ENCODE assay signal across 36 cellular contexts in genomic region chr2:121307048-121307447, GRCh38. TPM values are rescaled to one million over a fixed set of nuclear protein-coding genes. Genes with fewer than 3 reads are reported as not detected.
"Had no signal": no experiment of that assay in that cellular context is flagged by ENCODE, and none has a peak within 500 bp of the region (broad histone marks: within the 10 kb centered on the region; RNA-seq: fewer than 3 reads in every experiment).

No MANE protein-coding gene starts in this region.

- H3K27me3 ChIP-seq: body of pancreas, breast epithelium had no signal

- H3K27ac Mint-ChIP-seq: activated B cell treated with CpG ODN at 0.5 μM for 24 hours; activated CD4-positive, alpha-beta memory T cell treated with anti-CD3 and anti-CD28 coated beads for 36 hours; activated CD4-positive, alpha-beta T cell treated with anti-CD3 and anti-CD28 coated beads, Interleukin-2, amount 10 ng/mL, durations not matched to agents 24 days and 14 days; activated CD8-positive, alpha-beta T cell treated with anti-CD3 and anti-CD28 coated beads for 36 hours; activated naive CD4-positive, alpha-beta T cell treated with anti-CD3 and anti-CD28 coated beads for 36 hours; activated naive CD4-positive, alpha-beta T cell treated with anti-CD3 and anti-CD28 coated beads, Interleukin-2, amount 50 U/mL, for 72 hours; activated naive CD8-positive, alpha-beta T cell treated with anti-CD3 and anti-CD28 coated beads for 36 hours; activated T-cell treated with anti-CD3 and anti-CD28 coated beads, Interleukin-2, amount 50 U/mL, for 72 hours; activated T-helper 1 cell treated with anti-CD3 and anti-CD28 coated beads, Interleukin-12 subunit alpha, Interleukin-12 subunit beta, Interleukin-2, Interleukin-4 antibody, amounts not matched to agents 30 ng/mL and 10 ng/mL and 1 ng/mL, durations not matched to agents 14 hours and 24 hours and 36 hours; activated T-helper 17 cell treated with anti-CD3 and anti-CD28 coated beads, Interleukin-2, amount 50 U/mL, for 72 hours; T-helper 1 cell treated with Interleukin-12 subunit alpha and Interleukin-12 subunit beta and Interleukin-4 antibody, amounts not matched to agents 30 μg/mL and 1 μg/mL, for 36 hours; T-helper 2 cell treated with Interferon-gamma antibody and Interleukin-4, amounts not matched to agents 5 μg/mL and 100 μg/mL, for 36 hours had no signal

- H3K4me1 Mint-ChIP-seq: activated B cell treated with CpG ODN at 0.5 μM for 24 hours; activated naive CD8-positive, alpha-beta T cell treated with anti-CD3 and anti-CD28 coated beads for 36 hours; activated T-helper 17 cell treated with anti-CD3 and anti-CD28 coated beads, Interleukin-2, amount 50 U/mL, for 72 hours had no signal

- H3K4me3 ChIP-seq: adrenal gland, body of pancreas, breast epithelium had no signal

- FAIRE-seq: astrocyte, TTC549 had no signal

- H3K36me3 ChIP-seq: adrenal gland, brain microvascular endothelial cell, breast epithelium had no signal

- H3K4me3 Mint-ChIP-seq: activated B cell treated with CpG ODN at 0.5 μM for 24 hours; activated CD4-positive, alpha-beta memory T cell treated with anti-CD3 and anti-CD28 coated beads for 36 hours; activated CD4-positive, alpha-beta T cell treated with anti-CD3 and anti-CD28 coated beads, Interleukin-2, amount 10 ng/mL, durations not matched to agents 24 days and 14 days; activated CD8-positive, alpha-beta T cell treated with anti-CD3 and anti-CD28 coated beads for 36 hours; activated naive CD4-positive, alpha-beta T cell treated with anti-CD3 and anti-CD28 coated beads for 36 hours; activated naive CD8-positive, alpha-beta T cell treated with anti-CD3 and anti-CD28 coated beads for 36 hours; activated T-cell treated with anti-CD3 and anti-CD28 coated beads, Interleukin-2, amount 50 U/mL, for 4 hours; activated T-cell treated with anti-CD3 and anti-CD28 coated beads, Interleukin-2, amount 50 U/mL, for 72 hours; activated T-helper 1 cell treated with anti-CD3 and anti-CD28 coated beads, Interleukin-12 subunit alpha, Interleukin-12 subunit beta, Interleukin-2, Interleukin-4 antibody, amounts not matched to agents 30 ng/mL and 10 ng/mL and 1 ng/mL, durations not matched to agents 14 hours and 24 hours and 36 hours; activated T-helper 17 cell treated with anti-CD3 and anti-CD28 coated beads, Interleukin-2, amount 50 U/mL, for 72 hours; T-helper 1 cell treated with Interleukin-12 subunit alpha and Interleukin-12 subunit beta and Interleukin-4 antibody, amounts not matched to agents 30 μg/mL and 1 μg/mL, for 36 hours; T-helper 2 cell treated with Interferon-gamma antibody and Interleukin-4, amounts not matched to agents 5 μg/mL and 100 μg/mL, for 36 hours had no signal

- H3K36me3 Mint-ChIP-seq: activated CD4-positive, alpha-beta memory T cell treated with anti-CD3 and anti-CD28 coated beads for 36 hours; activated naive CD4-positive, alpha-beta T cell treated with anti-CD3 and anti-CD28 coated beads, Interleukin-2, amount 50 U/mL, for 72 hours; activated naive CD8-positive, alpha-beta T cell treated with anti-CD3 and anti-CD28 coated beads for 36 hours had no signal

- H3K4me1 ChIP-seq: body of pancreas, breast epithelium had no signal

- H3K27ac ChIP-seq: adrenal gland, body of pancreas, brain microvascular endothelial cell, breast epithelium, VCaP had no signal

- ATAC-seq: activated CD8-positive, alpha-beta T cell treated with anti-CD3 and anti-CD28 coated beads for 36 hours; activated naive CD4-positive, alpha-beta T cell treated with anti-CD3 and anti-CD28 coated beads, Interleukin-2, amount 50 U/mL, for 72 hours; activated T-cell treated with anti-CD3 and anti-CD28 coated beads, Interleukin-2, amount 50 U/mL, for 4 hours; activated T-cell treated with anti-CD3 and anti-CD28 coated beads, Interleukin-2, amount 50 U/mL, for 72 hours; activated T-helper 17 cell treated with anti-CD3 and anti-CD28 coated beads, Interleukin-2, amount 50 U/mL, for 72 hours; body of pancreas had no signal

- H3K9me3 ChIP-seq: adrenal gland, body of pancreas, breast epithelium had no signal

- DNase-seq: activated B cell treated with CpG ODN at 0.5 μM for 24 hours; activated CD4-positive, alpha-beta memory T cell treated with anti-CD3 and anti-CD28 coated beads for 36 hours; activated CD4-positive, alpha-beta T cell treated with anti-CD3 and anti-CD28 coated beads for 4 hours; activated CD4-positive, alpha-beta T cell treated with anti-CD3 and anti-CD28 coated beads, Interleukin-2, amount 10 ng/mL, durations not matched to agents 24 days and 14 days; activated CD4-positive, alpha-beta T cell treated with anti-CD3 and anti-CD28 coated beads, Interleukin-2, amount 50 U/mL, for 1 hour; activated CD4-positive, alpha-beta T cell treated with anti-CD3 and anti-CD28 coated beads, Interleukin-2, amount 50 U/mL, for 4 hours; activated CD4-positive, CD25-positive, alpha-beta regulatory T cell treated with anti-CD3 and anti-CD28 coated beads, Interleukin-2, amount 50 U/mL, for 72 hours; activated CD8-positive, alpha-beta memory T cell treated with anti-CD3 and anti-CD28 coated beads, Interleukin-2, amount 50 U/mL, for 4 hours; activated CD8-positive, alpha-beta T cell treated with anti-CD3 and anti-CD28 coated beads for 36 hours; activated gamma-delta T cell treated with Interleukin-2 at 50 U/mL for 16 hours; activated naive CD4-positive, alpha-beta T cell; activated naive CD4-positive, alpha-beta T cell treated with anti-CD3 and anti-CD28 coated beads for 36 hours; activated naive CD4-positive, alpha-beta T cell treated with anti-CD3 and anti-CD28 coated beads, Interleukin-2, amount 50 U/mL, for 16 hours; activated naive CD8-positive, alpha-beta T cell treated with anti-CD3 and anti-CD28 coated beads for 36 hours; activated T-cell treated with anti-CD3 and anti-CD28 coated beads for 4 hours; activated T-cell treated with anti-CD3 and anti-CD28 coated beads, Interleukin-2, amount 50 U/mL, for 1 hour; activated T-cell treated with anti-CD3 and anti-CD28 coated beads, Interleukin-2, amount 50 U/mL, for 4 hours; activated T-cell treated with anti-CD3 and anti-CD28 coated beads, Interleukin-2, amount 50 U/mL, for 72 hours; amniotic stem cell; aorta; body of pancreas; brain microvascular endothelial cell; central memory CD4-positive, alpha-beta T cell; T-helper 1 cell; T-helper 2 cell; T-helper 9 cell had no signal

- H3K9me3 Mint-ChIP-seq: activated B cell treated with CpG ODN at 0.5 μM for 24 hours; activated CD4-positive, alpha-beta memory T cell treated with anti-CD3 and anti-CD28 coated beads for 36 hours; activated CD4-positive, alpha-beta T cell treated with anti-CD3 and anti-CD28 coated beads, Interleukin-2, amount 10 ng/mL, durations not matched to agents 24 days and 14 days; activated CD8-positive, alpha-beta T cell treated with anti-CD3 and anti-CD28 coated beads for 36 hours; activated naive CD8-positive, alpha-beta T cell treated with anti-CD3 and anti-CD28 coated beads for 36 hours; activated T-cell treated with anti-CD3 and anti-CD28 coated beads, Interleukin-2, amount 50 U/mL, for 4 hours; activated T-cell treated with anti-CD3 and anti-CD28 coated beads, Interleukin-2, amount 50 U/mL, for 72 hours; activated T-helper 1 cell treated with anti-CD3 and anti-CD28 coated beads, Interleukin-12 subunit alpha, Interleukin-12 subunit beta, Interleukin-2, Interleukin-4 antibody, amounts not matched to agents 30 ng/mL and 10 ng/mL and 1 ng/mL, durations not matched to agents 14 hours and 24 hours and 36 hours; T-helper 1 cell treated with Interleukin-12 subunit alpha and Interleukin-12 subunit beta and Interleukin-4 antibody, amounts not matched to agents 30 μg/mL and 1 μg/mL, for 36 hours; T-helper 2 cell treated with Interferon-gamma antibody and Interleukin-4, amounts not matched to agents 5 μg/mL and 100 μg/mL, for 36 hours had no signal

RNA-seq across cellular contexts. Expression of gene TFCP2L1, which starts 22.0 kb away (rescaled TPM):
- total RNA-seq: activated CD4-positive, alpha-beta T cell treated with anti-CD3 and anti-CD28 coated beads, Interleukin-2, amount 10 ng/mL, durations not matched to agents 24 days and 14 days; activated T-helper 1 cell treated with anti-CD3 and anti-CD28 coated beads, Interleukin-12 subunit alpha, Interleukin-12 subunit beta, Interleukin-2, Interleukin-4 antibody, amounts not matched to agents 30 ng/mL and 10 ng/mL and 1 ng/mL, durations not matched to agents 14 hours and 24 hours and 36 hours had no signal
